Comparison of ENCODE assay signal across 1 cellular context in the genomic region with DNA sequence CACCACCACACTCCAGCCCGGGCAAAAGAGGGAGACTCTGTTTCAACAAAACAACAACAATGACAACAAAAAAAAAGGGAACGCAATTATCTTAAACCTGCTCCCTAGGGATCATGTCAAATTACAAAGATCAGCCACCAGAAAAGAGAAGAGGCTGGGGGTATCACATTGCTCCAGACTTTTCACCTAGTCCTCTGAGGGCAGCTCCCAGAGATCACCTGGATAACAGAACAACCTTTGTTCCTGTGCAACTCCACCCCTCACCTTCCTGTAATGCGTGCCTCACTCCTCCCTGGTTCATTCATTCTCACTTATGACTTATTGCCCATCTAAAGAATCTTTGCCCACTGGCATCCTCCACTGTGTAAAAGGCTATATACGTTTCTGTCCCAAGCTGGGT.
TF ChIP-seq lines count a peak whose summit lies in the region.

No MANE protein-coding gene starts in this region.

TF ChIP-seq in HepG2, 621 proteins besides CTCF, POLR2A, EP300 and RAD21:
- no peak for TF ChIP-seq SOX5 (CRISPR knock-in tag; IDR thresholded peaks at IDR 0.05; ENCODE audit: borderline replicate concordance)
- no peak for TF ChIP-seq MAFF (IDR thresholded peaks at IDR 0.05; ENCODE audit: low read depth, low read length)
- TF ChIP-seq ZFP36L1 (CRISPR knock-in tag; IDR thresholded peaks at IDR 0.05) = no peak
- no peak for TF ChIP-seq SMARCE1 (IDR thresholded peaks at IDR 0.05; ENCODE audit: borderline replicate concordance)
- TF ChIP-seq, protein P1, sequence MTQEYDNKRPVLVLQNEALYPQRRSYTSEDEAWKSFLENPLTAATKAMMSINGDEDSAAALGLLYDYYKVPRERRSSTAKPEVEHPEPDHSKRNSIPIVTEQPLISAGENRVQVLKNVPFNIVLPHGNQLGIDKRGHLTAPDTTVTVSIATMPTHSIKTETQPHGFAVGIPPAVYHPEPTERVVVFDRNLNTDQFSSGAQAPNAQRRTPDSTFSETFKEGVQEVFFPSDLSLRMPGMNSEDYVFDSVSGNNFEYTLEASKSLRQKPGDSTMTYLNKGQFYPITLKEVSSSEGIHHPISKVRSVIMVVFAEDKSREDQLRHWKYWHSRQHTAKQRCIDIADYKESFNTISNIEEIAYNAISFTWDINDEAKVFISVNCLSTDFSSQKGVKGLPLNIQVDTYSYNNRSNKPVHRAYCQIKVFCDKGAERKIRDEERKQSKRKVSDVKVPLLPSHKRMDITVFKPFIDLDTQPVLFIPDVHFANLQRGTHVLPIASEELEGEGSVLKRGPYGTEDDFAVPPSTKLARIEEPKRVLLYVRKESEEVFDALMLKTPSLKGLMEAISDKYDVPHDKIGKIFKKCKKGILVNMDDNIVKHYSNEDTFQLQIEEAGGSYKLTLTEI (CRISPR knock-in tag; conservative IDR thresholded peaks at IDR 0.05) = no peak
- TF ChIP-seq SOX13 (IDR thresholded peaks at IDR 0.05) = no peak
- TF ChIP-seq SOX13 (CRISPR knock-in tag; conservative IDR thresholded peaks at IDR 0.05 in 1 of 2, IDR thresholded peaks at IDR 0.05 in 1 of 2) = 0 out of 4 replicates have a peak, but pooled peaks of 1 of the 2 experiments have one; percentile 8
- peak; percentile 56 for TF ChIP-seq ZEB1 (IDR thresholded peaks at IDR 0.05; ENCODE audit: insufficient replicate concordance, low read depth)
- TF ChIP-seq FOXK2 (IDR thresholded peaks at IDR 0.05) = no peak
- TF ChIP-seq ELF4 (CRISPR knock-in tag; IDR thresholded peaks at IDR 0.05; ENCODE audit: borderline replicate concordance) = no peak
- no peak for TF ChIP-seq FOXP1 (IDR thresholded peaks at IDR 0.05)
- TF ChIP-seq FOXP1 (CRISPR knock-in tag; IDR thresholded peaks at IDR 0.05) = no peak
- peak; percentile 14; the same call in 1 of the 2 replicates for TF ChIP-seq SP5 (CRISPR knock-in tag; IDR thresholded peaks at IDR 0.05; ENCODE audit: borderline replicate concordance, low read depth)
- no peak for TF ChIP-seq ZNF33B (CRISPR knock-in tag; IDR thresholded peaks at IDR 0.05)
- TF ChIP-seq ZNF329 (CRISPR knock-in tag; IDR thresholded peaks at IDR 0.05; ENCODE audit: low read depth) = no peak
- TF ChIP-seq GABPB1 (CRISPR knock-in tag; IDR thresholded peaks at IDR 0.05) = no peak
- TF ChIP-seq POLR2G (IDR thresholded peaks at IDR 0.05; ENCODE audit: low read depth, low read length) = no peak
- TF ChIP-seq, protein P2, sequence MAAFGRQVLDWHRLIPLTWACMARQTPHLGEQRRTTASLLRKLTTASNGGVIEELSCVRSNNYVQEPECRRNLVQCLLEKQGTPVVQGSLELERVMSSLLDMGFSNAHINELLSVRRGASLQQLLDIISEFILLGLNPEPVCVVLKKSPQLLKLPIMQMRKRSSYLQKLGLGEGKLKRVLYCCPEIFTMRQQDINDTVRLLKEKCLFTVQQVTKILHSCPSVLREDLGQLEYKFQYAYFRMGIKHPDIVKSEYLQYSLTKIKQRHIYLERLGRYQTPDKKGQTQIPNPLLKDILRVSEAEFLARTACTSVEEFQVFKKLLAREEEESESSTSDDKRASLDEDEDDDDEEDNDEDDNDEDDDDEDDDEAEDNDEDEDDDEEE (CRISPR knock-in tag; IDR thresholded peaks at IDR 0.05) = no peak
- TF ChIP-seq, protein P3, sequence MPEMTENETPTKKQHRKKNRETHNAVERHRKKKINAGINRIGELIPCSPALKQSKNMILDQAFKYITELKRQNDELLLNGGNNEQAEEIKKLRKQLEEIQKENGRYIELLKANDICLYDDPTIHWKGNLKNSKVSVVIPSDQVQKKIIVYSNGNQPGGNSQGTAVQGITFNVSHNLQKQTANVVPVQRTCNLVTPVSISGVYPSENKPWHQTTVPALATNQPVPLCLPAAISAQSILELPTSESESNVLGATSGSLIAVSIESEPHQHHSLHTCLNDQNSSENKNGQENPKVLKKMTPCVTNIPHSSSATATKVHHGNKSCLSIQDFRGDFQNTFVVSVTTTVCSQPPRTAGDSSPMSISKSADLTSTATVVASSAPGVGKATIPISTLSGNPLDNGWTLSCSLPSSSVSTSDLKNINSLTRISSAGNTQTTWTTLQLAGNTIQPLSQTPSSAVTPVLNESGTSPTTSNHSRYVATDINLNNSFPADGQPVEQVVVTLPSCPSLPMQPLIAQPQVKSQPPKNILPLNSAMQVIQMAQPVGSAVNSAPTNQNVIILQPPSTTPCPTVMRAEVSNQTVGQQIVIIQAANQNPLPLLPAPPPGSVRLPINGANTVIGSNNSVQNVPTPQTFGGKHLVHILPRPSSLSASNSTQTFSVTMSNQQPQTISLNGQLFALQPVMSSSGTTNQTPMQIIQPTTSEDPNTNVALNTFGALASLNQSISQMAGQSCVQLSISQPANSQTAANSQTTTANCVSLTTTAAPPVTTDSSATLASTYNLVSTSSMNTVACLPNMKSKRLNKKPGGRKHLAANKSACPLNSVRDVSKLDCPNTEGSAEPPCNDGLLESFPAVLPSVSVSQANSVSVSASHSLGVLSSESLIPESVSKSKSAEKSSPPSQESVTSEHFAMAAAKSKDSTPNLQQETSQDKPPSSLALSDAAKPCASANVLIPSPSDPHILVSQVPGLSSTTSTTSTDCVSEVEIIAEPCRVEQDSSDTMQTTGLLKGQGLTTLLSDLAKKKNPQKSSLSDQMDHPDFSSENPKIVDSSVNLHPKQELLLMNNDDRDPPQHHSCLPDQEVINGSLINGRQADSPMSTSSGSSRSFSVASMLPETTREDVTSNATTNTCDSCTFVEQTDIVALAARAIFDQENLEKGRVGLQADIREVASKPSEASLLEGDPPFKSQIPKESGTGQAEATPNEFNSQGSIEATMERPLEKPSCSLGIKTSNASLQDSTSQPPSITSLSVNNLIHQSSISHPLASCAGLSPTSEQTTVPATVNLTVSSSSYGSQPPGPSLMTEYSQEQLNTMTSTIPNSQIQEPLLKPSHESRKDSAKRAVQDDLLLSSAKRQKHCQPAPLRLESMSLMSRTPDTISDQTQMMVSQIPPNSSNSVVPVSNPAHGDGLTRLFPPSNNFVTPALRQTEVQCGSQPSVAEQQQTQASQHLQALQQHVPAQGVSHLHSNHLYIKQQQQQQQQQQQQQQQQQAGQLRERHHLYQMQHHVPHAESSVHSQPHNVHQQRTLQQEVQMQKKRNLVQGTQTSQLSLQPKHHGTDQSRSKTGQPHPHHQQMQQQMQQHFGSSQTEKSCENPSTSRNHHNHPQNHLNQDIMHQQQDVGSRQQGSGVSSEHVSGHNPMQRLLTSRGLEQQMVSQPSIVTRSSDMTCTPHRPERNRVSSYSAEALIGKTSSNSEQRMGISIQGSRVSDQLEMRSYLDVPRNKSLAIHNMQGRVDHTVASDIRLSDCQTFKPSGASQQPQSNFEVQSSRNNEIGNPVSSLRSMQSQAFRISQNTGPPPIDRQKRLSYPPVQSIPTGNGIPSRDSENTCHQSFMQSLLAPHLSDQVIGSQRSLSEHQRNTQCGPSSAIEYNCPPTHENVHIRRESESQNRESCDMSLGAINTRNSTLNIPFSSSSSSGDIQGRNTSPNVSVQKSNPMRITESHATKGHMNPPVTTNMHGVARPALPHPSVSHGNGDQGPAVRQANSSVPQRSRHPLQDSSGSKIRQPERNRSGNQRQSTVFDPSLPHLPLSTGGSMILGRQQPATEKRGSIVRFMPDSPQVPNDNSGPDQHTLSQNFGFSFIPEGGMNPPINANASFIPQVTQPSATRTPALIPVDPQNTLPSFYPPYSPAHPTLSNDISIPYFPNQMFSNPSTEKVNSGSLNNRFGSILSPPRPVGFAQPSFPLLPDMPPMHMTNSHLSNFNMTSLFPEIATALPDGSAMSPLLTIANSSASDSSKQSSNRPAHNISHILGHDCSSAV (CRISPR knock-in tag; IDR thresholded peaks at IDR 0.05; ENCODE audit: borderline replicate concordance) = no peak
- TF ChIP-seq ZNF274 (CRISPR knock-in tag; IDR thresholded peaks at IDR 0.05) = no peak
- TF ChIP-seq ZNF337 (CRISPR knock-in tag; IDR thresholded peaks at IDR 0.05; ENCODE audit: borderline replicate concordance, low read depth) = no peak
- TF ChIP-seq, protein P4, sequence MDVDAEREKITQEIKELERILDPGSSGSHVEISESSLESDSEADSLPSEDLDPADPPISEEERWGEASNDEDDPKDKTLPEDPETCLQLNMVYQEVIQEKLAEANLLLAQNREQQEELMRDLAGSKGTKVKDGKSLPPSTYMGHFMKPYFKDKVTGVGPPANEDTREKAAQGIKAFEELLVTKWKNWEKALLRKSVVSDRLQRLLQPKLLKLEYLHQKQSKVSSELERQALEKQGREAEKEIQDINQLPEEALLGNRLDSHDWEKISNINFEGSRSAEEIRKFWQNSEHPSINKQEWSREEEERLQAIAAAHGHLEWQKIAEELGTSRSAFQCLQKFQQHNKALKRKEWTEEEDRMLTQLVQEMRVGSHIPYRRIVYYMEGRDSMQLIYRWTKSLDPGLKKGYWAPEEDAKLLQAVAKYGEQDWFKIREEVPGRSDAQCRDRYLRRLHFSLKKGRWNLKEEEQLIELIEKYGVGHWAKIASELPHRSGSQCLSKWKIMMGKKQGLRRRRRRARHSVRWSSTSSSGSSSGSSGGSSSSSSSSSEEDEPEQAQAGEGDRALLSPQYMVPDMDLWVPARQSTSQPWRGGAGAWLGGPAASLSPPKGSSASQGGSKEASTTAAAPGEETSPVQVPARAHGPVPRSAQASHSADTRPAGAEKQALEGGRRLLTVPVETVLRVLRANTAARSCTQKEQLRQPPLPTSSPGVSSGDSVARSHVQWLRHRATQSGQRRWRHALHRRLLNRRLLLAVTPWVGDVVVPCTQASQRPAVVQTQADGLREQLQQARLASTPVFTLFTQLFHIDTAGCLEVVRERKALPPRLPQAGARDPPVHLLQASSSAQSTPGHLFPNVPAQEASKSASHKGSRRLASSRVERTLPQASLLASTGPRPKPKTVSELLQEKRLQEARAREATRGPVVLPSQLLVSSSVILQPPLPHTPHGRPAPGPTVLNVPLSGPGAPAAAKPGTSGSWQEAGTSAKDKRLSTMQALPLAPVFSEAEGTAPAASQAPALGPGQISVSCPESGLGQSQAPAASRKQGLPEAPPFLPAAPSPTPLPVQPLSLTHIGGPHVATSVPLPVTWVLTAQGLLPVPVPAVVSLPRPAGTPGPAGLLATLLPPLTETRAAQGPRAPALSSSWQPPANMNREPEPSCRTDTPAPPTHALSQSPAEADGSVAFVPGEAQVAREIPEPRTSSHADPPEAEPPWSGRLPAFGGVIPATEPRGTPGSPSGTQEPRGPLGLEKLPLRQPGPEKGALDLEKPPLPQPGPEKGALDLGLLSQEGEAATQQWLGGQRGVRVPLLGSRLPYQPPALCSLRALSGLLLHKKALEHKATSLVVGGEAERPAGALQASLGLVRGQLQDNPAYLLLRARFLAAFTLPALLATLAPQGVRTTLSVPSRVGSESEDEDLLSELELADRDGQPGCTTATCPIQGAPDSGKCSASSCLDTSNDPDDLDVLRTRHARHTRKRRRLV (CRISPR knock-in tag; IDR thresholded peaks at IDR 0.05) = no peak
- TF ChIP-seq, protein P5, sequence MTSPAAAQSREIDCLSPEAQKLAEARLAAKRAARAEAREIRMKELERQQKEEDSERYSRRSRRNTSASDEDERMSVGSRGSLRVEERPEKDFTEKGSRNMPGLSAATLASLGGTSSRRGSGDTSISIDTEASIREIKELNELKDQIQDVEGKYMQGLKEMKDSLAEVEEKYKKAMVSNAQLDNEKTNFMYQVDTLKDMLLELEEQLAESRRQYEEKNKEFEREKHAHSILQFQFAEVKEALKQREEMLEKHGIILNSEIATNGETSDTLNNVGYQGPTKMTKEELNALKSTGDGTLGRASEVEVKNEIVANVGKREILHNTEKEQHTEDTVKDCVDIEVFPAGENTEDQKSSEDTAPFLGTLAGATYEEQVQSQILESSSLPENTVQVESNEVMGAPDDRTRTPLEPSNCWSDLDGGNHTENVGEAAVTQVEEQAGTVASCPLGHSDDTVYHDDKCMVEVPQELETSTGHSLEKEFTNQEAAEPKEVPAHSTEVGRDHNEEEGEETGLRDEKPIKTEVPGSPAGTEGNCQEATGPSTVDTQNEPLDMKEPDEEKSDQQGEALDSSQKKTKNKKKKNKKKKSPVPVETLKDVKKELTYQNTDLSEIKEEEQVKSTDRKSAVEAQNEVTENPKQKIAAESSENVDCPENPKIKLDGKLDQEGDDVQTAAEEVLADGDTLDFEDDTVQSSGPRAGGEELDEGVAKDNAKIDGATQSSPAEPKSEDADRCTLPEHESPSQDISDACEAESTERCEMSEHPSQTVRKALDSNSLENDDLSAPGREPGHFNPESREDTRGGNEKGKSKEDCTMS (CRISPR knock-in tag; conservative IDR thresholded peaks at IDR 0.05) = no peak
- TF ChIP-seq, protein P6, sequence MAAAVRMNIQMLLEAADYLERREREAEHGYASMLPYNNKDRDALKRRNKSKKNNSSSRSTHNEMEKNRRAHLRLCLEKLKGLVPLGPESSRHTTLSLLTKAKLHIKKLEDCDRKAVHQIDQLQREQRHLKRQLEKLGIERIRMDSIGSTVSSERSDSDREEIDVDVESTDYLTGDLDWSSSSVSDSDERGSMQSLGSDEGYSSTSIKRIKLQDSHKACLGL (CRISPR knock-in tag; IDR thresholded peaks at IDR 0.05) = no peak
- no peak for TF ChIP-seq PHF8 (CRISPR knock-in tag; IDR thresholded peaks at IDR 0.05)
